Comparison of ENCODE assay signal across 22 cellular contexts in the genomic region with DNA sequence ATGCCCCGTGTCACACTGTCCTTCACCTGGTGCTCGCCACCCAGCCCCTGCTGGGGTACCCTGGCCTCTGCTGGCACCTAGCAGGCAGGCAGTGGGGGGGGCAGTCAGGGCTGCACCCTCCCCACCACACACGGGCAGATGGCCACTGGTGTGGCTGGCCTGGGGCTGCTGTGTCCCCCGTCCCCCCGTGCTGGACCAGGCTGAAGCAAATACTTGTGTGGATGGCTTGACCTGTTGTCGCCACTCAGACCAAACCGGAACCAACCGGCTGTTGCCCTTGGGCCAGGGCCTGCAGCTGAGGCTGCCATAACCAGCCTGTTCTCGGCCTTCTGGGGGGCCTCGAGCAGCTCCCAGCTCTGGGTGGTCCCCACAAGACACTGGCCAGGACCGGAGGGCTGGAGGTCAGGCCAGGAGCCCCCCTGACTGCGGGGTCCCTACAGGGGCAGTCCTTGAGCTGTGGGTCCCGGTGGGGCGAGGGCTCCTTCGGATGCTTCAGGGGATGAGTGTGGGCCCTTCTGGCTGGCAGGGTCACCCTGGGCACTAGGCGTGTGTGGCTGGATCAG. TPM values are rescaled to one million over a fixed set of nuclear protein-coding genes. Genes with fewer than 3 reads are reported as not detected.
DNase-seq lines count a peak whose midpoint lies in the region; ATAC-seq and TF ChIP-seq lines count a peak whose summit lies in the region.
"Had no signal": no experiment of that assay in that cellular context is flagged by ENCODE, and none has a peak within 500 bp of the region (broad histone marks: within the 10 kb centered on the region; RNA-seq: fewer than 3 reads in every experiment).

No MANE protein-coding gene starts in this region.

- TF ChIP-seq POLR2A in suprapubic skin (IDR thresholded peaks at IDR 0.05) (no peak), transverse colon (IDR thresholded peaks at IDR 0.05) (no peak)

- H3K9me3 ChIP-seq in NT2/D1 (ENCODE audit: insufficient read depth, low read length) (no peaks in the 10 kb centered on the region), duodenal mucosa (ENCODE audit: control insufficient read depth in 1 of 2, low read length in 2 of 2) (no peaks in the 10 kb centered on the region), liver (ENCODE audit: control insufficient read depth in 4 of 4, low read length in 3 of 4) (no peaks in the 10 kb centered on the region), suprapubic skin (no peaks in the 10 kb centered on the region), transverse colon (no peaks in the 10 kb centered on the region)
- H3K9me3 ChIP-seq: SJSA1 had no signal

- no peak for TF ChIP-seq RAD21 in liver (IDR thresholded peaks at IDR 0.05)

- in situ Hi-C loops in transverse colon (cut with MboI; ENCODE audit: low pct_ligation_motif_present in 1 of 4, low pct_unique_long_range_greater_than_20kb in 1 of 4, low sequenced_read_pairs in 3 of 4), result no loop called here

- 60% methylated on average over 16 of the region's 16 CpGs for WGBS in liver
- WGBS in suprapubic skin, result 80% methylated on average over 1 of the region's 16 CpGs
- 78% methylated on average over 14 of the region's 16 CpGs; no CpG with 5 or more reads in 1 of the 2 donors for WGBS in transverse colon (ENCODE audit: low coverage in 1 of 2), 2 donors

- H3K4me3 ChIP-seq in NT2/D1 (ENCODE audit: insufficient read length, low read depth) (no peak overlapping the region), duodenal mucosa (ENCODE audit: low read depth in 1 of 2, low read length in 2 of 2) (peak overlapping the region in 1 of 2 donors; percentile 8), liver (ENCODE audit: low read depth in 1 of 3, low read length in 3 of 3) (no peak overlapping the region), suprapubic skin (peak overlapping the region; percentile 70), transverse colon (no peak overlapping the region)
- H3K4me3 ChIP-seq: PC-9, SJSA1 had no signal

- H3K9ac ChIP-seq in NT2/D1 (ENCODE audit: insufficient read length, low read depth), result peak overlapping the region; percentile 64
- H3K9ac ChIP-seq in duodenal mucosa (ENCODE audit: low read depth in 1 of 2, low read length in 2 of 2), result peak overlapping the region; percentile 2 to 4
- peak overlapping the region in 1 of 2 donors; percentile 3 for H3K9ac ChIP-seq in liver (ENCODE audit: low read depth in 1 of 2, low read length in 2 of 2)

- H3K36me3 ChIP-seq in NT2/D1 (ENCODE audit: insufficient read depth, insufficient read length, low read length), result peaks cover 64% of the 10 kb centered on the region
- peaks cover 0 to 3% of the 10 kb centered on the region in 2 donors for H3K36me3 ChIP-seq in duodenal mucosa (ENCODE audit: control insufficient read depth in 1 of 2, insufficient read depth in 2 of 2, low read length in 2 of 2)
- peaks cover 0 to 8% (median 2%) of the 10 kb centered on the region in 4 donors for H3K36me3 ChIP-seq in liver (ENCODE audit: control insufficient read depth in 4 of 4, insufficient read depth in 3 of 4, low read depth in 1 of 4, low read length in 3 of 4)
- no peaks in the 10 kb centered on the region for H3K36me3 ChIP-seq in suprapubic skin
- H3K36me3 ChIP-seq in transverse colon, result no peaks in the 10 kb centered on the region
- H3K36me3 ChIP-seq: SJSA1 had no signal

- H3K4me1 ChIP-seq in NT2/D1 (ENCODE audit: insufficient read depth, insufficient read length) (peaks cover 36% of the 10 kb centered on the region), duodenal mucosa (ENCODE audit: control insufficient read depth in 1 of 2, insufficient read depth in 2 of 2, low read length in 2 of 2) (peaks cover 38 to 49% of the 10 kb centered on the region in 2 donors), liver (ENCODE audit: control insufficient read depth in 4 of 4, insufficient read depth in 4 of 4, low read length in 3 of 4) (peaks cover 21 to 51% (median 37%) of the 10 kb centered on the region in 4 donors), suprapubic skin (peaks cover 76% of the 10 kb centered on the region), transverse colon (peaks cover 17 to 49% (median 35%) of the 10 kb centered on the region in 4 donors)

- H3K27me3 ChIP-seq in NT2/D1 (ENCODE audit: insufficient read depth, insufficient read length) (peaks cover 1% of the 10 kb centered on the region), duodenal mucosa (ENCODE audit: control insufficient read depth in 1 of 2, insufficient read depth in 2 of 2, low read length in 2 of 2) (peaks cover 9 to 16% of the 10 kb centered on the region in 2 donors), liver (ENCODE audit: control insufficient read depth in 4 of 4, insufficient read depth in 4 of 4, low read length in 3 of 4) (no peaks in the 10 kb centered on the region), suprapubic skin (peaks cover 46% of the 10 kb centered on the region), transverse colon (peaks cover 44% of the 10 kb centered on the region)

- intact Hi-C loops in transverse colon (cut with DNase I; ENCODE audit: low total_unique reads), result no loop called here

- TF ChIP-seq CTCF in liver (IDR thresholded peaks at IDR 0.05; ENCODE audit: low read depth, low read length, missing input control), result no peak
- TF ChIP-seq CTCF in suprapubic skin (IDR thresholded peaks at IDR 0.05), result no peak
- no peak for TF ChIP-seq CTCF in transverse colon (IDR thresholded peaks at IDR 0.05)

- DNase-seq in NT2/D1 (ENCODE audit: low read depth, low spot score) (no peak), suprapubic skin (ENCODE audit: low spot score in 2 of 2) (no peak), transverse colon (no peak), GOT3 (lab: John Stamatoyannopoulos, UW) (no peak)
- no peak for DNase-seq in activated CD8-positive, alpha-beta memory T cell treated with anti-CD3 and anti-CD28 coated beads, Interleukin-2, amount 50 U/mL, for 48 hours
- DNase-seq: COR-L47, DMS53, HCEC 1CT, NCI-H1105 treated with DMSO at 0.1 percent for 48 hours, NCI-H146, NCI-H1930, NCI-H2107, NCI-H524, NCI-H748 treated with DMSO at 0.1 percent for 48 hours, PC-9, Right ventricle myocardium superior had no signal

- TF ChIP-seq EP300 in suprapubic skin (IDR thresholded peaks at IDR 0.05) (no peak), transverse colon (IDR thresholded peaks at IDR 0.05; ENCODE audit: low read depth) (no peak)

- H3K27ac ChIP-seq in duodenal mucosa (ENCODE audit: low read depth, low read length) (no peak overlapping the region), liver (ENCODE audit: low read depth in 1 of 2, low read length in 2 of 2) (peak overlapping the region; percentile 90 to 92), suprapubic skin (no peak overlapping the region), transverse colon (no peak overlapping the region)
- H3K27ac ChIP-seq: PC-9, SJSA1 had no signal

- ATAC-seq in GM18858 (IDR thresholded peaks at IDR 0.05; ENCODE audit: unreplicated experiment), result no peak

TF ChIP-seq in liver, 16 proteins besides CTCF, POLR2A, EP300 and RAD21:
- TF ChIP-seq YY1 (IDR thresholded peaks at IDR 0.05) (peak; percentile 25), HNF4A (conservative IDR thresholded peaks at IDR 0.05) (peak in 1 of 2 donors; percentile 5)
- TF ChIP-seq, protein P1, sequence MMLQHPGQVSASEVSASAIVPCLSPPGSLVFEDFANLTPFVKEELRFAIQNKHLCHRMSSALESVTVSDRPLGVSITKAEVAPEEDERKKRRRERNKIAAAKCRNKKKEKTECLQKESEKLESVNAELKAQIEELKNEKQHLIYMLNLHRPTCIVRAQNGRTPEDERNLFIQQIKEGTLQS (IDR thresholded peaks at IDR 0.05), result no peak

RNA-seq across cellular contexts. Expression of a gene that starts 4.3 kb away (rescaled TPM):
- total RNA-seq in liver (10 to 100 TPM; 39.1 to 40.0 TPM), suprapubic skin (100 to 1,000 TPM; 511 to 829 (median 662) TPM), transverse colon (100 to 1,000 TPM in 2 of 4 donors, 10 to 100 TPM in 2; 56.2 to 209 (median 110) TPM)
- polyA plus RNA-seq in liver, result 10 to 100 TPM in 1 of 2 donors, 1 to 10 TPM in 1; 5.6 to 19.1 TPM
- total RNA-seq: RPMI7951 had no signal
- polyA plus RNA-seq: CD4-positive, alpha-beta memory T cell had no signal

RNA-seq across cellular contexts. Expression of a gene that starts 58.6 kb away (rescaled TPM):
- total RNA-seq in liver (10 to 100 TPM; 31.0 to 46.9 TPM), suprapubic skin (10 to 100 TPM; 64.0 to 73.5 (median 65.2) TPM), transverse colon (100 to 1,000 TPM; 173 to 469 (median 243) TPM)
- 10 to 100 TPM; 12.2 to 17.3 TPM for polyA plus RNA-seq in liver

Comparison
In these comparisons a context has a peak if more than half of its experiments do, and no peak if none do; other contexts are left out.
1. H3K27ac ChIP-seq: peak in liver (2 of 2); none in duodenal mucosa (single experiment), suprapubic skin (single experiment) and transverse colon (0 of 4).